Comparison of ENCODE assay signal across 1 cellular context in the genomic region with DNA sequence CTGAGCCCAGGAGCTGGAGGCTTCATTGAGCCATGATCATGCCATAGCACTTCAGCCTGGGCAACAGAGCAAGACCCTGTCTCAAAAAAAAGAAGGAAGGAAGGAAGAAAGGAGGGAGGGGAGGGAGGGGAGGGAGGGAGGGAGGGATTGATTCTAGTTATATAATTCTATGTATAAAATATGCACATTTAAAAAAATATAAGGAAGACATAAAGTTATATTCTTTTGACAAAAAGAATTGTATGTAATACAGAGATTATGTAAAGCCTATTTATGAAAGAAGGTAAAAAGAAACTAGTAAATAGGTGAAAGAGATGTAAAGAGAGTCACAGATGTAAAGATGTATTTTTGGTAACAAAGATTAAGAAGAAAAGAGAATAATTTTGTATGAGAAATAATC.
A peak's percentile ranks its signal among the peaks of the same experiment; 100 is the strongest.
TF ChIP-seq lines count a peak whose summit lies in the region.

No MANE protein-coding gene starts in this region.

TF ChIP-seq in HepG2, 621 proteins besides CTCF, POLR2A, EP300 and RAD21:
- TF ChIP-seq PCBP1 (IDR thresholded peaks at IDR 0.05; ENCODE audit: borderline replicate concordance, low read depth, low read length) (0 out of 2 replicates have a peak, but pooled peaks have one; percentile 76), ZFP90 (CRISPR knock-in tag; IDR thresholded peaks at IDR 0.05; ENCODE audit: borderline replicate concordance) (no peak), FIP1L1 (IDR thresholded peaks at IDR 0.05; ENCODE audit: borderline replicate concordance, insufficient read depth, low read depth, low read length) (no peak), MATR3 (CRISPR knock-in tag; IDR thresholded peaks at IDR 0.05) (no peak), MTF2 (CRISPR knock-in tag; IDR thresholded peaks at IDR 0.05; ENCODE audit: borderline replicate concordance) (no peak), HNRNPK (IDR thresholded peaks at IDR 0.05; ENCODE audit: low read depth, low read length, poor library complexity, severe bottlenecking) (peak; percentile 91)
